ENCODE assay signal across 8 cellular contexts in genomic region chr18:24054130-24054529, GRCh38. TPM values are rescaled to one million over a fixed set of nuclear protein-coding genes. Genes with fewer than 3 reads are reported as not detected.
A peak's percentile ranks its signal among the peaks of the same experiment; 100 is the strongest.
DNase-seq lines count a peak whose midpoint lies in the region; ATAC-seq lines count a peak whose summit lies in the region.

No MANE protein-coding gene starts in this region.

- ATAC-seq in activated CD4-positive, CD25-positive, alpha-beta regulatory T cell treated with anti-CD3 and anti-CD28 coated beads, Interleukin-2, amount 50 U/mL, for 24 hours = peak; percentile 39 to 49
- no peak for ATAC-seq in GM18502 (IDR thresholded peaks at IDR 0.05; ENCODE audit: poor library complexity, unreplicated experiment)

- no peaks in the 10 kb centered on the region for H3K9me3 ChIP-seq in effector memory CD4-positive, alpha-beta T cell (ENCODE audit: control insufficient read depth, low read length)

- H3K4me3 ChIP-seq in effector memory CD4-positive, alpha-beta T cell (ENCODE audit: insufficient read depth, low read depth, low read length, poor library complexity, severe bottlenecking) = no peak overlapping the region

- H3K27me3 ChIP-seq in effector memory CD4-positive, alpha-beta T cell (replicated peaks; ENCODE audit: control insufficient read depth, insufficient read depth, low read length, poor library complexity, severe bottlenecking) = no peaks in the 10 kb centered on the region

- no peak for DNase-seq in activated CD4-positive, CD25-positive, alpha-beta regulatory T cell (lab: John Stamatoyannopoulos, UW)
- DNase-seq in SK-MEL-5 (ENCODE audit: low read depth, low spot score) = peak; percentile 89
- DNase-seq in effector memory CD4-positive, alpha-beta T cell = peak in 2 of 3 donors; percentile 9 to 17
- DNase-seq in stimulated activated CD4-positive, alpha-beta T cell treated with anti-CD3 and anti-CD28 coated beads, Interleukin-2, amount 100 ng/mL, for 24 hours = peak; percentile 43 to 44
- no peak for DNase-seq in NCI-H510A (lab: John Stamatoyannopoulos, UW)
- no peak for DNase-seq in NCI-H345 treated with DMSO at 0.1 percent for 48 hours (lab: John Stamatoyannopoulos, UW; ENCODE audit: unreplicated experiment)

- peaks cover 42% of the 10 kb centered on the region for H3K4me1 ChIP-seq in effector memory CD4-positive, alpha-beta T cell (ENCODE audit: control insufficient read depth, insufficient read depth, low read length, poor library complexity, severe bottlenecking)

- no peaks in the 10 kb centered on the region for H3K36me3 ChIP-seq in effector memory CD4-positive, alpha-beta T cell (ENCODE audit: control insufficient read depth, insufficient read depth, low read length)

- H3K27ac ChIP-seq in effector memory CD4-positive, alpha-beta T cell (ENCODE audit: insufficient read depth, low read length, poor library complexity, severe bottlenecking) = no peak overlapping the region

- in situ Hi-C loops in SK-MEL-5 (cut with HindIII; ENCODE audit: low pct_unique_long_range_greater_than_20kb, low sequenced_read_pairs) = no loop called here

RNA-seq across cellular contexts. Expression of gene TTC39C, which starts 39.6 kb away (rescaled TPM):
- total RNA-seq in SK-MEL-5 (2014; rRNA removed; shearing (Covaris generic)) = 23.8 and 26.1 TPM in 2 replicates
- polyA plus RNA-seq in SK-MEL-5 (2015; cell fraction: cytosol; rRNA removed) = 16.6 and 17.8 TPM in 2 replicates
- polyA plus RNA-seq in SK-MEL-5 (2015; cell fraction: nucleus; rRNA removed) = 27.3 and 28.8 TPM in 2 replicates

Comparison
In these comparisons a context has a peak if more than half of its experiments do, and no peak if none do; other contexts are left out.
1. DNase-seq: peak in SK-MEL-5 (single experiment), effector memory CD4-positive, alpha-beta T cell (2 of 3) and stimulated activated CD4-positive, alpha-beta T cell treated with anti-CD3 and anti-CD28 coated beads, Interleukin-2, amount 100 ng/mL, for 24 hours (2 of 2); none in activated CD4-positive, CD25-positive, alpha-beta regulatory T cell (0 of 4), NCI-H510A (single experiment) and NCI-H345 treated with DMSO at 0.1 percent for 48 hours (single experiment).